1 cellular context compared by ENCODE assay signal in genomic region chr1:11729155-11729497, GRCh38.
TF ChIP-seq lines count a peak whose summit lies in the region.

No MANE protein-coding gene starts in this region.

TF ChIP-seq in HepG2, 621 proteins besides CTCF, POLR2A, EP300 and RAD21:
- TF ChIP-seq ZNF362 (CRISPR knock-in tag; IDR thresholded peaks at IDR 0.05; ENCODE audit: borderline replicate concordance) (no peak), CEBPG (CRISPR knock-in tag; IDR thresholded peaks at IDR 0.05) (peak; percentile 46; the same call in 1 of the 2 replicates), CEBPB (IDR thresholded peaks at IDR 0.05; ENCODE audit: borderline replicate concordance, low read depth, low read length) (peak; percentile 63), SNAPC2 (CRISPR knock-in tag; IDR thresholded peaks at IDR 0.05) (no peak), IRF9 (CRISPR knock-in tag; IDR thresholded peaks at IDR 0.05; ENCODE audit: borderline replicate concordance) (0 out of 2 replicates have a peak, but pooled peaks have one; percentile 9), ZBTB43 (CRISPR knock-in tag; conservative IDR thresholded peaks at IDR 0.05) (no peak), RBFOX2 (IDR thresholded peaks at IDR 0.05; ENCODE audit: low read depth, low read length) (no peak), LCORL (IDR thresholded peaks at IDR 0.05) (no peak), LCORL (CRISPR knock-in tag; IDR thresholded peaks at IDR 0.05) (no peak), HNF4A (CRISPR knock-in tag; IDR thresholded peaks at IDR 0.05) (no peak), DMTF1 (CRISPR knock-in tag; IDR thresholded peaks at IDR 0.05) (no peak), KLF6 (CRISPR knock-in tag; IDR thresholded peaks at IDR 0.05) (no peak), ZNF83 (CRISPR knock-in tag; IDR thresholded peaks at IDR 0.05; ENCODE audit: borderline replicate concordance) (no peak)
